In genomic region chr20:7416382-7416781, GRCh38 we compare ENCODE assay signal across 10 cellular contexts.
"Had no signal": no experiment of that assay in that cellular context is flagged by ENCODE, and none has a peak within 500 bp of the region (broad histone marks: within the 10 kb centered on the region; RNA-seq: fewer than 3 reads in every experiment).

No MANE protein-coding gene starts in this region.

- H3K36me3 ChIP-seq: HAP-1 had no signal

- H3K27ac ChIP-seq: GM23248, HL-60 had no signal

- H3K9me3 ChIP-seq: HAP-1 had no signal

- H3K4me3 Mint-ChIP-seq: HFFc6, IgD-negative memory B cell had no signal

- H3K27me3 Mint-ChIP-seq: IgD-negative memory B cell had no signal

- H3K36me3 Mint-ChIP-seq: IgD-negative memory B cell had no signal

- FAIRE-seq: H54 had no signal

- H3K27ac Mint-ChIP-seq: HFFc6, IgD-negative memory B cell had no signal

- H3K4me1 Mint-ChIP-seq: IgD-negative memory B cell had no signal

- H3K4me1 ChIP-seq: HAP-1 had no signal

- ATAC-seq: HCT116 had no signal

- H3K9ac ChIP-seq: GM23248 had no signal

- DNase-seq: GM23248, GOT3, HFFc6, Kasumi-1, KG1 had no signal

- H2AFZ ChIP-seq: GM23248 had no signal

- H3K4me3 ChIP-seq: GM23248, HAP-1 had no signal
